Comparison of ENCODE assay signal across 19 cellular contexts in the genomic region with DNA sequence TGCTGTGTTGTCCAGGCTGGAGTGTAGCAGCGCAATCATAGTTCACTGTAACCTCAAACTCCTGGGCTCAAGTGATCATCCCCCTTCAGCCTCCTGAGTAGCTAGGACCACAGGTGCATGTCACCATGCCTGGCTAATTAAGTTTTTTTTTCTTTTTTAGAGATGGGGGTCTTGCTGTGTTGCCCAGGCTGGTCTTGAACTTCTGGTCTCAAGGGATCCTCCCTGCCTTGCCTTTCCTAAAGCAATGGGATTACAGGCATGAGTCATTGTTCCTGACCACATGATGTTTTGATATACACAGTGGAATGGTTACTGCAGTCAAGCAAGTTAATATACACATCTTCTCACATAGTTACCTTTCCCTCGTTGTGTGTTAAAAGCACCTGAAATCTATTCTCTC.
"Had no signal": no experiment of that assay in that cellular context is flagged by ENCODE, and none has a peak within 500 bp of the region (broad histone marks: within the 10 kb centered on the region; RNA-seq: fewer than 3 reads in every experiment).

No MANE protein-coding gene starts in this region.

- H3K36me3 ChIP-seq: adrenal gland, esophagus muscularis mucosa, lower lobe of right lung, ovary, upper lobe of left lung had no signal

- H3K4me1 ChIP-seq: adrenal gland, esophagus muscularis mucosa, lower lobe of right lung, psoas muscle, testis, upper lobe of left lung had no signal

- H3K9me3 ChIP-seq: adrenal gland, esophagus muscularis mucosa, lower lobe of right lung, ovary, psoas muscle, testis, upper lobe of left lung had no signal

- H3K27me3 ChIP-seq: adrenal gland, ovary, testis, upper lobe of left lung had no signal

- ATAC-seq: activated naive CD4-positive, alpha-beta T cell treated with anti-CD3 and anti-CD28 coated beads, Interleukin-2, amount 50 U/mL, for 72 hours; lower lobe of right lung; natural killer cell; psoas muscle; right cardiac atrium had no signal

- H3K4me3 ChIP-seq: adrenal gland, esophagus muscularis mucosa, lower lobe of right lung, ovary, psoas muscle, skin epidermis, testis, upper lobe of left lung had no signal

- H3K27ac ChIP-seq: adrenal gland, esophagus muscularis mucosa, lower lobe of right lung, ovary, psoas muscle, skin epidermis, testis, upper lobe of left lung had no signal

- DNase-seq: activated B cell treated with CpG ODN at 0.5 μM for 24 hours; activated CD4-positive, alpha-beta memory T cell treated with anti-CD3 and anti-CD28 coated beads for 36 hours; activated CD4-positive, alpha-beta T cell treated with anti-CD3 and anti-CD28 coated beads for 4 hours; activated gamma-delta T cell treated with Interleukin-2 at 50 U/mL for 16 hours; activated T-cell treated with anti-CD3 and anti-CD28 coated beads for 4 hours; adrenal gland; cerebellar nuclear complex; effector CD4-positive, alpha-beta T cell; lower lobe of right lung; natural killer cell; ovary; psoas muscle; right cardiac atrium; T-helper 2 cell; testis; upper lobe of left lung had no signal
